9 cellular contexts compared by ENCODE assay signal in genomic region chr15:76973362-76973743, GRCh38. TPM values are rescaled to one million over a fixed set of nuclear protein-coding genes. Genes with fewer than 3 reads are reported as not detected.
DNase-seq lines count a peak whose midpoint lies in the region; ATAC-seq and TF ChIP-seq lines count a peak whose summit lies in the region.
"Had no signal": no experiment of that assay in that cellular context is flagged by ENCODE, and none has a peak within 500 bp of the region (broad histone marks: within the 10 kb centered on the region; RNA-seq: fewer than 3 reads in every experiment).

No MANE protein-coding gene starts in this region.

- DNase-seq in EH (ENCODE audit: low read depth) (peak; percentile 40), NCI-H146 (lab: John Stamatoyannopoulos, UW) (peak; percentile 64), fibroblast of the aortic adventitia (ENCODE audit: low read depth) (peak; percentile 60), retina (peak; percentile 65), RKO (ENCODE audit: low spot score) (no peak)
- peak; percentile 73 for DNase-seq in activated CD8-positive, alpha-beta memory T cell treated with anti-CD3 and anti-CD28 coated beads, Interleukin-2, amount 50 U/mL, for 4 hours

- peak; percentile 58 for TF ChIP-seq CTCF in fibroblast of the aortic adventitia (IDR thresholded peaks at IDR 0.05; ENCODE audit: insufficient read depth, low read length)

- no peak overlapping the region for H3K4me3 ChIP-seq in fibroblast of the aortic adventitia (ENCODE audit: low read depth, low read length)

- ATAC-seq in GM21360 (IDR thresholded peaks at IDR 0.05; ENCODE audit: unreplicated experiment) (no peak), GM21576 (IDR thresholded peaks at IDR 0.05; ENCODE audit: unreplicated experiment) (no peak)

RNA-seq across cellular contexts. Expression of gene PSTPIP1, which starts 21.6 kb away (rescaled TPM):
- 0.18 TPM in 1 of 2 replicates, not detected in the other for total RNA-seq in fibroblast of the aortic adventitia (ENCODE audit: low replicate concordance)
- total RNA-seq: NCI-H460 had no signal

RNA-seq across cellular contexts. Expression of gene RCN2, which starts 41.8 kb away (rescaled TPM):
- total RNA-seq in fibroblast of the aortic adventitia (ENCODE audit: low replicate concordance): 59.9 and 89.8 TPM in 2 replicates
